ENCODE assay signal across 20 cellular contexts in the genomic region with DNA sequence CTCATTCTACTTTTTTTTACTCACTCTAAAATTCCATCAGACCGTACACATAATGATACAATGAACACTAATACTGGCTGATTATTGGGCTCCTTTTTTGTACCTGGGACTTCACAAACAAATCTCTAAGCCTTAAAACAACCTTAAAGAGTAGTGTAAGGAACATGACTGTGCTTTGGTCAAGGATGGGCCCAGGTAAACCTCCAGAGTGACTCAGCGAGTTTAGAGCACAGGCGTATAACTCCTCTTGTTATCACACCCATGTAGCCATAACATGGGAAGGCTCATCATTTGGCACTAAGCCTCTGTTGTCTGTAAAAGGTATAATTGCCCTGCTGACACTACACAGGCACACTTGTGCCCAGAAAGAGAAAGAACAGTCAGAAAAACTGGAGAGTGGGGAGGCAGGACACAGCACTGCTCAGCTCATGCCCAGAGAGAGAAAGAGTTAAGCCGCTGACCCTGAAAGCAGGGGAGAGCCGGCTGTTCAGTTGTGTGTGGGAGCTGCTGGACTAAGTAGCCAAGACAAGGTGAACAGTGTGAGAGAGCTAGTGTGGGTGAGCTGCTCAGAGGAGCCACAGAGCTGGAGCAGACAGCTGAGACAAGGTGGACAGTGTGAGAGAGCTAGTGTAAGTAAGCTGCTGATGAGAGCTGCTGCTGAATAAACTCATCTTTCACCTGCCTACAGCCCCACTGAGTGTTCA.
"Had no signal": no experiment of that assay in that cellular context is flagged by ENCODE, and none has a peak within 500 bp of the region (broad histone marks: within the 10 kb centered on the region; RNA-seq: fewer than 3 reads in every experiment).

No MANE protein-coding gene starts in this region.

- H3K36me3 ChIP-seq: gastrocnemius medialis, heart left ventricle, lower lobe of right lung, pancreas, sigmoid colon, thyroid gland, vagina had no signal

- ATAC-seq: activated CD8-positive, alpha-beta memory T cell treated with anti-CD3 and anti-CD28 coated beads, Interleukin-2, amount 10 ng/mL, durations not matched to agents 7 days and 5 days; gastrocnemius medialis; heart left ventricle; left cardiac atrium; lower lobe of right lung; pancreas had no signal

- DNase-seq: activated CD4-positive, alpha-beta T cell treated with anti-CD3 and anti-CD28 coated beads for 1 hour; activated CD4-positive, alpha-beta T cell treated with anti-CD3 and anti-CD28 coated beads, Interleukin-2, amount 50 U/mL, for 4 hours; activated CD8-positive, alpha-beta memory T cell treated with anti-CD3 and anti-CD28 coated beads, Interleukin-2, amount 10 ng/mL, durations not matched to agents 7 days and 5 days; activated naive CD8-positive, alpha-beta T cell treated with anti-CD3 and anti-CD28 coated beads for 36 hours; activated T-cell treated with anti-CD3 and anti-CD28 coated beads, Interleukin-2, amount 50 U/mL, for 1 hour; amygdala; effector CD8-positive, alpha-beta T cell; gastrocnemius medialis; heart left ventricle; left cardiac atrium; lower lobe of right lung; midbrain; pancreas; sigmoid colon; stimulated activated CD4-positive, alpha-beta T cell treated with anti-CD3 and anti-CD28 coated beads, Interleukin-1b, Interleukin-23, amount 100 ng/mL, for 48 hours; T-helper 1 cell; T1000; thyroid gland had no signal

- H3K4me1 ChIP-seq: gastrocnemius medialis, heart left ventricle, lower lobe of right lung, pancreas, thyroid gland, vagina had no signal

- H3K9me3 ChIP-seq: gastrocnemius medialis, heart left ventricle, lower lobe of right lung, pancreas, sigmoid colon, thyroid gland, vagina had no signal

- H3K27ac ChIP-seq: epithelial cell of prostate, gastrocnemius medialis, heart left ventricle, lower lobe of right lung, pancreas, thyroid gland, vagina had no signal

- H3K4me3 ChIP-seq: gastrocnemius medialis, heart left ventricle, lower lobe of right lung, pancreas, sigmoid colon, thyroid gland, vagina had no signal

- H3K27me3 ChIP-seq: gastrocnemius medialis, heart left ventricle, sigmoid colon, thyroid gland, vagina had no signal
